ENCODE assay signal across 19 cellular contexts in the genomic region with DNA sequence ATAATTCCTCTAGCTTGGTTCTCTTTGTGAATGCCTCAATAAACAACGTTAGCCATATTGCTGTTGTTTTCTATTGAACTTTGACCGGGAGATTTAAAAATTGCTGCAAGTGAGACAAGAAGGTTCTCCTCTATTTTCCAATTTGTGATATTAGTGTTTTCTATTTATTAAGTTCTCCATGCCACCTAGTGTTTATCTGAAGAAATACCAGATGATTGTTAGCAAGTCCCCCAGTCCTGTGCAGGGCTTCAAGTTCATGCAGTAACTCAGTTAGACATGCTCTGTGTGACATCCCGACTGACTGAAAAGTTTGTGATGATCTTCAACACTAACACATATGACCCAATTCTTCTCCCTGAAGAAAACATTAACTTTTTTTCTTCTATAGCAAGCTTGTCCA. TPM values are rescaled to one million over a fixed set of nuclear protein-coding genes. Genes with fewer than 3 reads are reported as not detected.
DNase-seq lines count a peak whose midpoint lies in the region; ATAC-seq and TF ChIP-seq lines count a peak whose summit lies in the region.
"Had no signal": no experiment of that assay in that cellular context is flagged by ENCODE, and none has a peak within 500 bp of the region (broad histone marks: within the 10 kb centered on the region; RNA-seq: fewer than 3 reads in every experiment).

No MANE protein-coding gene starts in this region.

- no peak overlapping the region for H4K5ac ChIP-seq in IMR-90 (ENCODE audit: low read depth, low read length)

- H3K27me3 ChIP-seq in IMR-90 (ENCODE audit: control insufficient read depth, insufficient read depth, low read length) (peaks cover 1% of the 10 kb centered on the region), neural cell (ENCODE audit: insufficient read depth, low read depth, low read length) (no peaks in the 10 kb centered on the region)
- H3K27me3 ChIP-seq: transverse colon had no signal

- H3K18ac ChIP-seq in IMR-90 (ENCODE audit: low read depth, low read length): no peak overlapping the region

- peaks cover 3% of the 10 kb centered on the region for H3K36me3 Mint-ChIP-seq in chondrocyte (ENCODE audit: low read depth)

- no peak overlapping the region for H4K8ac ChIP-seq in IMR-90 (ENCODE audit: low read depth in 2 of 2, low read length in 2 of 2)

- dilution Hi-C loops in IMR-90 (cut with HindIII; ENCODE audit: low sequenced_read_pairs, unreplicated experiment): no loop called here

- in situ Hi-C loops in IMR-90 (cut with MboI; ENCODE audit: low sequenced_read_pairs): no loop called here

- no peak overlapping the region for H3K23ac ChIP-seq in IMR-90 (ENCODE audit: low read depth, low read length)

- H3K36me3 ChIP-seq in IMR-90 (ENCODE audit: control insufficient read depth, insufficient read depth, low read length) (no peaks in the 10 kb centered on the region), neural cell (ENCODE audit: insufficient read depth, low read length) (no peaks in the 10 kb centered on the region)
- H3K36me3 ChIP-seq: transverse colon had no signal

- H3K9me3 ChIP-seq in IMR-90 (ENCODE audit: control insufficient read depth, insufficient read depth, low read length) (peaks cover 16% of the 10 kb centered on the region), neural cell (ENCODE audit: low read length) (no peaks in the 10 kb centered on the region)
- H3K9me3 ChIP-seq: transverse colon had no signal

- no peak for TF ChIP-seq RAD21 in IMR-90 (IDR thresholded peaks at IDR 0.05; ENCODE audit: low read length)
- peak; percentile 43 for TF ChIP-seq RAD21 in neural cell (conservative IDR thresholded peaks at IDR 0.05)

- H3K4ac ChIP-seq in IMR-90 (ENCODE audit: low read depth, low read length): no peak overlapping the region

- H3K27ac ChIP-seq in IMR-90 (ENCODE audit: insufficient read depth, low read length) (no peak overlapping the region), neural cell (ENCODE audit: low read length) (no peak overlapping the region)

- H3K27ac Mint-ChIP-seq in chondrocyte (ENCODE audit: unreplicated experiment): no peak overlapping the region
- H3K27ac Mint-ChIP-seq: activated T-helper 2 cell treated with anti-CD3 and anti-CD28 coated beads, Interferon-gamma antibody, Interleukin-2, Interleukin-4, amounts not matched to agents 10 μg/mL and 5 μg/mL and 100 μg/mL, durations not matched to agents 14 hours and 24 hours and 36 hours; T-helper 17 cell had no signal

- H2AK9ac ChIP-seq in IMR-90 (replicated peaks; ENCODE audit: low read depth, low read length, poor library complexity): no peak overlapping the region

- H3K4me2 ChIP-seq in IMR-90 (ENCODE audit: low read depth, low read length): no peak overlapping the region
- no peak overlapping the region for H3K4me2 ChIP-seq in neural cell (ENCODE audit: low read length)

- H2BK5ac ChIP-seq in IMR-90 (ENCODE audit: low read depth, low read length, poor library complexity, severe bottlenecking): no peak overlapping the region

- H3K4me3 ChIP-seq in IMR-90 (ENCODE audit: insufficient read depth, low read depth, low read length) (no peak overlapping the region), neural cell (ENCODE audit: low read length) (no peak overlapping the region)
- H3K4me3 ChIP-seq: GM12878, lung, transverse colon had no signal

- H4K91ac ChIP-seq in IMR-90 (ENCODE audit: insufficient read depth, low read depth, low read length): no peak overlapping the region

- H3K9me1 ChIP-seq in IMR-90 (ENCODE audit: insufficient read depth, low read length): no peaks in the 10 kb centered on the region

- WGBS in IMR-90 (ENCODE audit: extremely low coverage in 2 of 2, insufficient read length in 1 of 2), 2 experiments: 40% methylated on average over 1 of the region's 3 CpGs; no CpG with 5 or more reads in 1 of the 2 experiments

- H2BK120ac ChIP-seq in IMR-90 (ENCODE audit: low read depth, low read length): no peak overlapping the region

- no peaks in the 10 kb centered on the region for H3K9me2 ChIP-seq in neural cell (ENCODE audit: insufficient read depth, low read length)

- H2BK20ac ChIP-seq in IMR-90 (ENCODE audit: low read depth, low read length): no peak overlapping the region

- no peak overlapping the region for H3K56ac ChIP-seq in IMR-90 (ENCODE audit: extremely low read depth, insufficient read depth, low read length)

- POLR2A ChIA-PET in IMR-90 (lab: Charles Lee; ENCODE audit: unreplicated experiment): no interaction called here

- no peak overlapping the region for H2BK15ac ChIP-seq in IMR-90 (ENCODE audit: low read depth, low read length)

- TF ChIP-seq CTCF in IMR-90 (conservative IDR thresholded peaks at IDR 0.05; ENCODE audit: low read depth, low read length) (0 out of 2 replicates have a peak, but pooled peaks have one; percentile 8), chondrocyte (IDR thresholded peaks at IDR 0.05) (peak; percentile 70), neural cell (IDR thresholded peaks at IDR 0.05; ENCODE audit: poor library complexity, severe bottlenecking) (peak; percentile 49)

- no peak overlapping the region for H3K4me3 Mint-ChIP-seq in chondrocyte (ENCODE audit: unreplicated experiment)
- H3K4me3 Mint-ChIP-seq: T-helper 17 cell had no signal

- DNase-seq in DMS153 (lab: John Stamatoyannopoulos, UW) (peak; percentile 5), DMS153 treated with DMSO at 0.1 percent for 48 hours (lab: John Stamatoyannopoulos, UW; ENCODE audit: unreplicated experiment) (no peak), IMR-90 (no peak), chondrocyte (ENCODE audit: low spot score) (no peak), DMS79 (lab: John Stamatoyannopoulos, UW) (no peak)
- DNase-seq: effector CD4-positive, alpha-beta T cell; NCI-H1436; stimulated activated CD8-positive, alpha-beta memory T cell treated with anti-CD3 and anti-CD28 coated beads, Interleukin-4, amount 100 ng/mL, for 48 hours; T-helper 17 cell; transverse colon had no signal

- H3K9me3 Mint-ChIP-seq in chondrocyte (ENCODE audit: low read depth): peaks cover 16% of the 10 kb centered on the region

- no peaks in the 10 kb centered on the region for H3K27me3 Mint-ChIP-seq in chondrocyte (ENCODE audit: low read depth)
- H3K27me3 Mint-ChIP-seq: T-helper 17 cell had no signal

- intact Hi-C loops in IMR-90 (cut with micrococcal nuclease): no loop called here

- no peak for TF ChIP-seq POLR2A in IMR-90 (IDR thresholded peaks at IDR 0.05; ENCODE audit: low read depth, low read length)

- H3K4me1 Mint-ChIP-seq in chondrocyte (ENCODE audit: low read depth): peaks cover under 1% of the 10 kb centered on the region
- H3K4me1 Mint-ChIP-seq: T-helper 17 cell had no signal

- no peaks in the 10 kb centered on the region for H3K79me1 ChIP-seq in IMR-90 (ENCODE audit: low read depth in 1 of 2, low read length in 2 of 2)

- no peak overlapping the region for H2AK5ac ChIP-seq in IMR-90 (ENCODE audit: low read depth, low read length)

- H3K79me2 ChIP-seq in neural cell (replicated peaks; ENCODE audit: insufficient read depth, low read length): no peaks in the 10 kb centered on the region

- no TSS peak for BruUV-seq in IMR-90 (replicated peaks; lab: Mats Ljungman, UMichigan)

- no peak for TF ChIP-seq EP300 in neural cell (conservative IDR thresholded peaks at IDR 0.05; ENCODE audit: poor library complexity, severe bottlenecking)

- no peak overlapping the region for H2AFZ ChIP-seq in IMR-90 (replicated peaks; ENCODE audit: low read length, poor library complexity)
- no peak overlapping the region for H2AFZ ChIP-seq in neural cell (ENCODE audit: low read depth, low read length)

- H3F3A ChIP-seq in neural cell (ENCODE audit: insufficient read depth, low read length, poor library complexity, severe bottlenecking): no peaks in the 10 kb centered on the region

- ATAC-seq in IMR-90 (ENCODE audit: low read depth): no peak
- no peak for ATAC-seq in HG03280 (IDR thresholded peaks at IDR 0.05; ENCODE audit: unreplicated experiment)
- ATAC-seq in HG03097 (IDR thresholded peaks at IDR 0.05; ENCODE audit: low FRiP score, unreplicated experiment): no peak
- ATAC-seq: GM12878, T-helper 17 cell had no signal

- H4K20me1 ChIP-seq in IMR-90 (ENCODE audit: insufficient read depth, low read length) (no peaks in the 10 kb centered on the region), neural cell (ENCODE audit: insufficient read depth) (no peaks in the 10 kb centered on the region)

- no peak overlapping the region for H3K14ac ChIP-seq in IMR-90 (replicated peaks; ENCODE audit: low read depth, low read length)

- H3K9ac ChIP-seq in IMR-90 (ENCODE audit: low read depth, low read length): no peak overlapping the region
- H3K9ac ChIP-seq in neural cell (ENCODE audit: low read length): no peak overlapping the region

- no peaks in the 10 kb centered on the region for H3K4me1 ChIP-seq in IMR-90 (ENCODE audit: control insufficient read depth, insufficient read depth, low read length)
- H3K4me1 ChIP-seq: transverse colon had no signal

- CTCF ChIA-PET in IMR-90 (lab: Yijun Ruan, JAX): no interaction called here

TF ChIP-seq in IMR-90, 13 proteins besides CTCF, POLR2A, EP300 and RAD21 (continues in another document):
- no peak for TF ChIP-seq MAFK (IDR thresholded peaks at IDR 0.05; ENCODE audit: low read depth, low read length)
- TF ChIP-seq CHD1 (IDR thresholded peaks at IDR 0.05; ENCODE audit: low read depth, low read length): no peak
- no peak for TF ChIP-seq MXI1 (IDR thresholded peaks at IDR 0.05; ENCODE audit: borderline replicate concordance, low read depth, low read length)
- no peak for TF ChIP-seq CEBPB (IDR thresholded peaks at IDR 0.05; ENCODE audit: low read depth, low read length)
- TF ChIP-seq NFE2L2 (IDR thresholded peaks at IDR 0.05; ENCODE audit: low read depth, low read length): no peak
- no peak for TF ChIP-seq MAZ (IDR thresholded peaks at IDR 0.05; ENCODE audit: borderline replicate concordance, low read depth, low read length)

TF ChIP-seq in neural cell, 6 proteins besides CTCF, POLR2A, EP300 and RAD21 (continues in another document):
- TF ChIP-seq TAF1 (IDR thresholded peaks at IDR 0.05; ENCODE audit: low read depth) (no peak), POLR2AphosphoS5 (IDR thresholded peaks at IDR 0.05) (no peak), SMC3 (conservative IDR thresholded peaks at IDR 0.05; ENCODE audit: poor library complexity) (peak; percentile 48), MXI1 (conservative IDR thresholded peaks at IDR 0.05; ENCODE audit: poor library complexity, severe bottlenecking) (no peak), EZH2 (IDR thresholded peaks at IDR 0.05; ENCODE audit: borderline replicate concordance, insufficient read depth, low read length, poor library complexity, severe bottlenecking) (no peak)

RNA-seq across cellular contexts. Expression of a gene that starts 31.5 kb away (rescaled TPM):
- total RNA-seq in IMR-90 (2012; rRNA removed) (not detected in 2 replicates), chondrocyte (not detected in 3 replicates)
- polyA plus RNA-seq in IMR-90 (2012; rRNA removed) (not detected in 2 replicates), neural cell (not detected in 2 replicates)
- not detected in 2 replicates for polyA plus RNA-seq in IMR-90 (2012; cell fraction: cytosol; rRNA removed)
- polyA plus RNA-seq in IMR-90 (2012; cell fraction: nucleus; rRNA removed; ENCODE audit: low replicate concordance): not detected in 2 replicates
- polyA minus RNA-seq in neural cell: not detected in 2 replicates
- total RNA-seq: A172; activated T-helper 2 cell treated with anti-CD3 and anti-CD28 coated beads, Interferon-gamma antibody, Interleukin-2, Interleukin-4, amounts not matched to agents 10 μg/mL and 5 μg/mL and 100 μg/mL, durations not matched to agents 14 hours and 24 hours and 36 hours; GM12878; HT1080; lung; osteoblast; T-helper 17 cell; transverse colon had no signal
- polyA plus RNA-seq: lung had no signal

Comparison
In these comparisons a context has a peak if more than half of its experiments do, and no peak if none do; other contexts are left out.
1. CTCF ChIP-seq: peak in every context shown above with its lines; median percentile 70 in chondrocyte; 49 in neural cell; 8 in IMR-90.